8 cellular contexts compared by ENCODE assay signal in genomic region chr13:19958119-19959111, GRCh38.
A peak's percentile ranks its signal among the peaks of the same experiment; 100 is the strongest.
DNase-seq lines count a peak whose midpoint lies in the region; ATAC-seq lines count a peak whose summit lies in the region.

TSS of gene ZMYM2 (plus strand) at chr13:19958727. CDS start at chr13:19993073, 34,346 bp downstream.

- ATAC-seq in GM21390 (IDR thresholded peaks at IDR 0.05; ENCODE audit: unreplicated experiment) (peak; percentile 81), memory B cell (ENCODE audit: low read depth) (peak; percentile 73)
- ATAC-seq in effector memory CD8-positive, alpha-beta T cell (replicated peaks), result peak; percentile 73

- H3K9me3 Mint-ChIP-seq in effector memory CD8-positive, alpha-beta T cell, result no peaks in the 10 kb centered on the region
- no peaks in the 10 kb centered on the region for H3K9me3 Mint-ChIP-seq in memory B cell

- H3K4me3 Mint-ChIP-seq in effector memory CD8-positive, alpha-beta T cell, result peak within 1 kb of the TSS; percentile 97 to 99
- H3K4me3 Mint-ChIP-seq in memory B cell, result peak within 1 kb of the TSS; percentile 92

- peaks cover 24 to 32% of the 10 kb centered on the region in 2 donors for H3K4me1 Mint-ChIP-seq in effector memory CD8-positive, alpha-beta T cell (ENCODE audit: low read depth in 2 of 2)
- H3K4me1 Mint-ChIP-seq in memory B cell, result peaks cover 10% of the 10 kb centered on the region

- H3K27me3 Mint-ChIP-seq in effector memory CD8-positive, alpha-beta T cell, result no peaks in the 10 kb centered on the region
- no peaks in the 10 kb centered on the region for H3K27me3 Mint-ChIP-seq in memory B cell

- H3K27ac Mint-ChIP-seq in effector memory CD8-positive, alpha-beta T cell, result peak within 1 kb of the TSS; percentile 96 to 97
- H3K27ac Mint-ChIP-seq in memory B cell, result peak within 1 kb of the TSS; percentile 93

- H3K36me3 Mint-ChIP-seq in effector memory CD8-positive, alpha-beta T cell (ENCODE audit: insufficient read depth), result peaks cover 45% of the 10 kb centered on the region
- no peaks in the 10 kb centered on the region for H3K36me3 Mint-ChIP-seq in memory B cell

- DNase-seq in COR-L47 (lab: John Stamatoyannopoulos, UW), result peak; percentile 96
- peak; percentile 45 to 98 (median 95) for DNase-seq in HUDEP-2 (lab: John Stamatoyannopoulos, UW; ENCODE audit: unreplicated experiment in 76 of 76)
- DNase-seq in NOMO-1 treated with dmso at 0.1 percent for 144 hours (lab: John Stamatoyannopoulos, UW; ENCODE audit: unreplicated experiment), result peak; percentile 95
- DNase-seq in activated CD8-positive, alpha-beta memory T cell treated with anti-CD3 and anti-CD28 coated beads for 48 hours (ENCODE audit: low read depth in 2 of 3, low spot score in 2 of 3), result peak; percentile 91 to 98 (median 92)
- DNase-seq in effector memory CD8-positive, alpha-beta T cell, result peak; percentile 97 to 98 (median 98)
- peak; percentile 99 for DNase-seq in memory B cell (ENCODE audit: low spot score in 2 of 2)
- peak; percentile 95 for DNase-seq in stimulated activated CD8-positive, alpha-beta memory T cell treated with anti-CD3 and anti-CD28 coated beads, Interleukin-12 subunit alpha, Interleukin-12 subunit beta, amount 100 ng/mL, for 1 hour (ENCODE audit: low read depth)

Comparison
In these comparisons a context has a peak if more than half of its experiments do, and no peak if none do; other contexts are left out.
1. Peak in every context shown above with its lines: DNase-seq and ATAC-seq.